14 cellular contexts compared by ENCODE assay signal in genomic region chr4:970854-971520, GRCh38. TPM values are rescaled to one million over a fixed set of nuclear protein-coding genes. Genes with fewer than 3 reads are reported as not detected.
DNase-seq lines count a peak whose midpoint lies in the region; TF ChIP-seq lines count a peak whose summit lies in the region.
"Had no signal": no experiment of that assay in that cellular context is flagged by ENCODE, and none has a peak within 500 bp of the region (broad histone marks: within the 10 kb centered on the region; RNA-seq: fewer than 3 reads in every experiment).

No MANE protein-coding gene starts in this region.

- H3K18ac ChIP-seq in neuronal stem cell (ENCODE audit: low read length), result no peak overlapping the region

- H2AFZ ChIP-seq in Loucy (ENCODE audit: low read length) (no peak overlapping the region), neuronal stem cell (ENCODE audit: low read length) (no peak overlapping the region)

- H3K79me2 ChIP-seq in Loucy (ENCODE audit: insufficient read depth, low read length), result peaks cover 11% of the 10 kb centered on the region; the same call in 1 of the 2 replicates

- H2BK12ac ChIP-seq in neuronal stem cell (ENCODE audit: low read length), result no peak overlapping the region

- no peaks in the 10 kb centered on the region for H3K79me1 ChIP-seq in neuronal stem cell (ENCODE audit: low read depth, low read length)

- H3K27ac Mint-ChIP-seq in activated CD4-positive, alpha-beta memory T cell treated with anti-CD3 and anti-CD28 coated beads, Interleukin-2, amount 10 ng/mL, durations not matched to agents 7 days and 5 days, result no peak overlapping the region
- H3K27ac Mint-ChIP-seq in activated CD4-positive, alpha-beta memory T cell treated with anti-CD3 and anti-CD28 coated beads for 36 hours, result no peak overlapping the region
- no peak overlapping the region for H3K27ac Mint-ChIP-seq in endothelial cell (ENCODE audit: unreplicated experiment)
- H3K27ac Mint-ChIP-seq: progenitor cell of endocrine pancreas had no signal

- H3K36me3 ChIP-seq in Loucy (ENCODE audit: insufficient read depth, low read length) (no peaks in the 10 kb centered on the region), neuronal stem cell (replicated peaks in 1 of 2; ENCODE audit: control insufficient read depth in 2 of 2, insufficient read depth in 2 of 2, low read length in 2 of 2) (peaks cover 0 to 6% of the 10 kb centered on the region in 2 donors)

- CTCF ChIA-PET in activated CD4-positive, alpha-beta memory T cell treated with anti-CD3 and anti-CD28 coated beads, Interleukin-2, amount 10 ng/mL, durations not matched to agents 7 days and 5 days (lab: Charles Lee), result no interaction called here
- CTCF ChIA-PET in activated CD4-positive, alpha-beta memory T cell treated with anti-CD3 and anti-CD28 coated beads for 36 hours (lab: Charles Lee), result no interaction called here

- H3K4me1 Mint-ChIP-seq in activated CD4-positive, alpha-beta memory T cell treated with anti-CD3 and anti-CD28 coated beads, Interleukin-2, amount 10 ng/mL, durations not matched to agents 7 days and 5 days, result peaks cover 6% of the 10 kb centered on the region
- H3K4me1 Mint-ChIP-seq in activated CD4-positive, alpha-beta memory T cell treated with anti-CD3 and anti-CD28 coated beads for 36 hours (ENCODE audit: low read depth), result peaks cover 8% of the 10 kb centered on the region
- no peaks in the 10 kb centered on the region for H3K4me1 Mint-ChIP-seq in endothelial cell (ENCODE audit: unreplicated experiment)

- H3K23ac ChIP-seq in neuronal stem cell (ENCODE audit: low read depth, low read length, poor library complexity), result peak overlapping the region; percentile 92

- DNase-seq in activated CD4-positive, alpha-beta memory T cell treated with anti-CD3 and anti-CD28 coated beads, Interleukin-2, amount 10 ng/mL, durations not matched to agents 7 days and 5 days, result no peak
- DNase-seq in activated CD4-positive, alpha-beta memory T cell treated with anti-CD3 and anti-CD28 coated beads for 36 hours, result no peak
- no peak for DNase-seq in endothelial cell (ENCODE audit: low spot score)
- DNase-seq in neuronal stem cell (ENCODE audit: low spot score), result no peak
- DNase-seq in dermis blood vessel endothelial cell, result no peak
- no peak for DNase-seq in NCI-H345 treated with DMSO at 0.1 percent for 48 hours (lab: John Stamatoyannopoulos, UW; ENCODE audit: unreplicated experiment)
- no peak for DNase-seq in DMS53 (lab: John Stamatoyannopoulos, UW)
- DNase-seq: amniotic stem cell, GDM1, NCI-H187 had no signal

- H3K9ac ChIP-seq in Loucy (ENCODE audit: low read depth, low read length, poor library complexity, severe bottlenecking) (no peak overlapping the region), neuronal stem cell (ENCODE audit: low read depth, low read length, poor library complexity) (no peak overlapping the region)

- H3K27me3 Mint-ChIP-seq in activated CD4-positive, alpha-beta memory T cell treated with anti-CD3 and anti-CD28 coated beads, Interleukin-2, amount 10 ng/mL, durations not matched to agents 7 days and 5 days, result no peaks in the 10 kb centered on the region
- no peaks in the 10 kb centered on the region for H3K27me3 Mint-ChIP-seq in activated CD4-positive, alpha-beta memory T cell treated with anti-CD3 and anti-CD28 coated beads for 36 hours
- peaks cover 18% of the 10 kb centered on the region for H3K27me3 Mint-ChIP-seq in endothelial cell (ENCODE audit: unreplicated experiment)

- H3K14ac ChIP-seq in neuronal stem cell (ENCODE audit: low read length), result peak overlapping the region; percentile 82

- no peaks in the 10 kb centered on the region for H3K9me3 ChIP-seq in Loucy (ENCODE audit: insufficient read depth, low read depth, low read length)
- H3K9me3 ChIP-seq in neuronal stem cell (replicated peaks in 1 of 2; ENCODE audit: control insufficient read depth in 2 of 2, insufficient read depth in 1 of 2, low read depth in 1 of 2, low read length in 2 of 2), result peaks cover 7 to 11% of the 10 kb centered on the region in 2 donors
- H3K9me3 ChIP-seq: thoracic aorta had no signal

- H2AK5ac ChIP-seq in neuronal stem cell (ENCODE audit: low read depth, low read length), result peak overlapping the region; percentile 56

- H3K9me2 ChIP-seq in Loucy (replicated peaks; ENCODE audit: low read depth, low read length), result no peaks in the 10 kb centered on the region

- no peak overlapping the region for H4K8ac ChIP-seq in neuronal stem cell (ENCODE audit: low read depth, low read length)

- no peak overlapping the region for H2BK5ac ChIP-seq in neuronal stem cell (ENCODE audit: low read length)

- no peak overlapping the region for H3K27ac ChIP-seq in neuronal stem cell (replicated peaks; ENCODE audit: low read length)
- H3K27ac ChIP-seq: thoracic aorta, VCaP had no signal

- no peaks in the 10 kb centered on the region for H3K27me3 ChIP-seq in Loucy (ENCODE audit: insufficient read depth, low read length, poor library complexity, severe bottlenecking)
- H3K27me3 ChIP-seq in neuronal stem cell (ENCODE audit: control insufficient read depth in 3 of 3, insufficient read depth in 3 of 3, low read depth in 1 of 3, low read length in 3 of 3), result peaks cover 0 to 46% (median 14%) of the 10 kb centered on the region in 3 experiments

- H3K4me3 ChIP-seq in Loucy (ENCODE audit: low read length, poor library complexity, severe bottlenecking) (peak overlapping the region; percentile 7), neuronal stem cell (ENCODE audit: low read length in 2 of 2) (no peak overlapping the region)
- H3K4me3 ChIP-seq: thoracic aorta had no signal

- POLR2A ChIA-PET in activated CD4-positive, alpha-beta memory T cell treated with anti-CD3 and anti-CD28 coated beads, Interleukin-2, amount 10 ng/mL, durations not matched to agents 7 days and 5 days (lab: Charles Lee), result no interaction called here
- POLR2A ChIA-PET in activated CD4-positive, alpha-beta memory T cell treated with anti-CD3 and anti-CD28 coated beads for 36 hours (lab: Charles Lee), result no interaction called here

- H4K91ac ChIP-seq in neuronal stem cell (ENCODE audit: low read depth, low read length, poor library complexity), result no peak overlapping the region

- H3K4me2 ChIP-seq in Loucy (ENCODE audit: low read depth, low read length, poor library complexity, severe bottlenecking) (peak overlapping the region; percentile 28), neuronal stem cell (ENCODE audit: insufficient read depth, low read length, poor library complexity, severe bottlenecking) (no peak overlapping the region)

- no peak overlapping the region for H3K4ac ChIP-seq in neuronal stem cell (ENCODE audit: low read length)

- intact Hi-C loops in activated CD4-positive, alpha-beta memory T cell treated with anti-CD3 and anti-CD28 coated beads for 36 hours (cut with micrococcal nuclease), result loop anchor here (5.0 kb wide), 1 partner anchor 189 kb away; no protein-coding TSS in a partner anchor

- no peak overlapping the region for H2BK15ac ChIP-seq in neuronal stem cell (ENCODE audit: low read length)

- no peaks in the 10 kb centered on the region for H3K36me3 Mint-ChIP-seq in activated CD4-positive, alpha-beta memory T cell treated with anti-CD3 and anti-CD28 coated beads, Interleukin-2, amount 10 ng/mL, durations not matched to agents 7 days and 5 days (ENCODE audit: low read depth)
- H3K36me3 Mint-ChIP-seq in activated CD4-positive, alpha-beta memory T cell treated with anti-CD3 and anti-CD28 coated beads for 36 hours, result no peaks in the 10 kb centered on the region
- peaks cover under 1% of the 10 kb centered on the region for H3K36me3 Mint-ChIP-seq in endothelial cell (ENCODE audit: low read depth, unreplicated experiment)

- no peaks in the 10 kb centered on the region for H3K9me3 Mint-ChIP-seq in activated CD4-positive, alpha-beta memory T cell treated with anti-CD3 and anti-CD28 coated beads, Interleukin-2, amount 10 ng/mL, durations not matched to agents 7 days and 5 days
- H3K9me3 Mint-ChIP-seq in activated CD4-positive, alpha-beta memory T cell treated with anti-CD3 and anti-CD28 coated beads for 36 hours, result no peaks in the 10 kb centered on the region
- H3K9me3 Mint-ChIP-seq in endothelial cell (ENCODE audit: unreplicated experiment), result no peaks in the 10 kb centered on the region

- no peaks in the 10 kb centered on the region for H3F3A ChIP-seq in Loucy (ENCODE audit: low read depth)

- no peaks in the 10 kb centered on the region for H4K20me1 ChIP-seq in Loucy (ENCODE audit: insufficient read depth, low read length, poor library complexity, severe bottlenecking)

- no peak overlapping the region for H2BK120ac ChIP-seq in neuronal stem cell (ENCODE audit: low read depth, low read length)

- H3K4me3 Mint-ChIP-seq in activated CD4-positive, alpha-beta memory T cell treated with anti-CD3 and anti-CD28 coated beads, Interleukin-2, amount 10 ng/mL, durations not matched to agents 7 days and 5 days, result peak overlapping the region; percentile 35
- no peak overlapping the region for H3K4me3 Mint-ChIP-seq in activated CD4-positive, alpha-beta memory T cell treated with anti-CD3 and anti-CD28 coated beads for 36 hours
- peak overlapping the region; percentile 47 for H3K4me3 Mint-ChIP-seq in endothelial cell (ENCODE audit: unreplicated experiment)

- WGBS in neuronal stem cell (ENCODE audit: extremely low coverage in 2 of 2, insufficient read length in 2 of 2, insufficient replicate concordance in 1 of 2), 2 donors, result no CpG with 5 or more reads among the region's 17 CpGs

- no peak for TF ChIP-seq CTCF in Loucy (conservative IDR thresholded peaks at IDR 0.05; ENCODE audit: low read length)
- TF ChIP-seq CTCF in endothelial cell (IDR thresholded peaks at IDR 0.05; ENCODE audit: unreplicated experiment), result no peak

- H3K4me1 ChIP-seq in Loucy (ENCODE audit: insufficient read depth, low read length, poor library complexity, severe bottlenecking) (peaks cover 25% of the 10 kb centered on the region), neuronal stem cell (ENCODE audit: control insufficient read depth in 2 of 2, insufficient read depth in 1 of 2, low read depth in 1 of 2, low read length in 2 of 2) (peaks cover 2 to 10% of the 10 kb centered on the region in 2 donors)

RNA-seq across cellular contexts. Expression of gene DGKQ, which starts 2.4 kb away (rescaled TPM):
- 10 to 100 TPM; 13.8 to 14.7 TPM for total RNA-seq in activated CD4-positive, alpha-beta memory T cell treated with anti-CD3 and anti-CD28 coated beads, Interleukin-2, amount 10 ng/mL, durations not matched to agents 7 days and 5 days
- 10 to 100 TPM; 11.1 to 11.4 TPM for total RNA-seq in activated CD4-positive, alpha-beta memory T cell treated with anti-CD3 and anti-CD28 coated beads for 36 hours
- 14.5 TPM for total RNA-seq in endothelial cell (ENCODE audit: unreplicated experiment)
- polyA plus RNA-seq in neuronal stem cell (2013, experiment 1 of 2), result 5.4 TPM
- 5.2 TPM for polyA plus RNA-seq in neuronal stem cell (2013, experiment 2 of 2)
- 28.2 and 28.9 TPM in 2 replicates for total RNA-seq in dermis blood vessel endothelial cell

RNA-seq across cellular contexts. Expression of gene IDUA, which starts 15.9 kb away (rescaled TPM):
- total RNA-seq in activated CD4-positive, alpha-beta memory T cell treated with anti-CD3 and anti-CD28 coated beads, Interleukin-2, amount 10 ng/mL, durations not matched to agents 7 days and 5 days, result 10 to 100 TPM; 18.8 to 19.0 TPM
- 10 to 100 TPM in 1 of 2 experiments, 1 to 10 TPM in 1; 9.0 to 10.1 TPM for total RNA-seq in activated CD4-positive, alpha-beta memory T cell treated with anti-CD3 and anti-CD28 coated beads for 36 hours
- 14.9 TPM for total RNA-seq in endothelial cell (ENCODE audit: unreplicated experiment)
- polyA plus RNA-seq in neuronal stem cell (2013, experiment 1 of 2), result 6.9 TPM
- polyA plus RNA-seq in neuronal stem cell (2013, experiment 2 of 2), result 5.7 TPM
- 14.1 and 19.6 TPM in 2 replicates for total RNA-seq in dermis blood vessel endothelial cell

RNA-seq across cellular contexts. Expression of gene SLC26A1, which starts 22.2 kb away (rescaled TPM):
- under 1 TPM in 1 of 2 experiments, not detected in 1; 0.20 TPM for total RNA-seq in activated CD4-positive, alpha-beta memory T cell treated with anti-CD3 and anti-CD28 coated beads, Interleukin-2, amount 10 ng/mL, durations not matched to agents 7 days and 5 days
- total RNA-seq in activated CD4-positive, alpha-beta memory T cell treated with anti-CD3 and anti-CD28 coated beads for 36 hours, result not detected
- not detected for total RNA-seq in endothelial cell (ENCODE audit: unreplicated experiment)
- 0.13 TPM for polyA plus RNA-seq in neuronal stem cell (2013, experiment 1 of 2)
- polyA plus RNA-seq in neuronal stem cell (2013, experiment 2 of 2), result 0.15 TPM
- total RNA-seq in dermis blood vessel endothelial cell, result 0.19 TPM in 1 of 2 replicates, not detected in the other
- total RNA-seq: thoracic aorta had no signal

RNA-seq across cellular contexts. Expression of gene TMEM175, which starts 38.7 kb away (rescaled TPM):
- total RNA-seq in activated CD4-positive, alpha-beta memory T cell treated with anti-CD3 and anti-CD28 coated beads, Interleukin-2, amount 10 ng/mL, durations not matched to agents 7 days and 5 days, result 10 to 100 TPM; 24.1 to 28.8 TPM
- total RNA-seq in activated CD4-positive, alpha-beta memory T cell treated with anti-CD3 and anti-CD28 coated beads for 36 hours, result 10 to 100 TPM; 13.8 to 15.8 TPM
- total RNA-seq in endothelial cell (ENCODE audit: unreplicated experiment) (31.4 TPM), dermis blood vessel endothelial cell (12.6 and 13.5 TPM in 2 replicates)
- 8.0 TPM for polyA plus RNA-seq in neuronal stem cell (2013, experiment 1 of 2)
- 7.7 TPM for polyA plus RNA-seq in neuronal stem cell (2013, experiment 2 of 2)

RNA-seq across cellular contexts. Expression of gene GAK, which starts 38.9 kb away (rescaled TPM):
- 100 to 1,000 TPM; 139 to 156 TPM for total RNA-seq in activated CD4-positive, alpha-beta memory T cell treated with anti-CD3 and anti-CD28 coated beads, Interleukin-2, amount 10 ng/mL, durations not matched to agents 7 days and 5 days
- 100 to 1,000 TPM in 1 of 2 experiments, 10 to 100 TPM in 1; 97.0 to 101 TPM for total RNA-seq in activated CD4-positive, alpha-beta memory T cell treated with anti-CD3 and anti-CD28 coated beads for 36 hours
- total RNA-seq in endothelial cell (ENCODE audit: unreplicated experiment) (112 TPM), dermis blood vessel endothelial cell (76.1 and 93.5 TPM in 2 replicates)
- 35.3 TPM for polyA plus RNA-seq in neuronal stem cell (2013, experiment 1 of 2)
- polyA plus RNA-seq in neuronal stem cell (2013, experiment 2 of 2), result 34.3 TPM
